ENCODE assay signal across 10 cellular contexts in the genomic region with DNA sequence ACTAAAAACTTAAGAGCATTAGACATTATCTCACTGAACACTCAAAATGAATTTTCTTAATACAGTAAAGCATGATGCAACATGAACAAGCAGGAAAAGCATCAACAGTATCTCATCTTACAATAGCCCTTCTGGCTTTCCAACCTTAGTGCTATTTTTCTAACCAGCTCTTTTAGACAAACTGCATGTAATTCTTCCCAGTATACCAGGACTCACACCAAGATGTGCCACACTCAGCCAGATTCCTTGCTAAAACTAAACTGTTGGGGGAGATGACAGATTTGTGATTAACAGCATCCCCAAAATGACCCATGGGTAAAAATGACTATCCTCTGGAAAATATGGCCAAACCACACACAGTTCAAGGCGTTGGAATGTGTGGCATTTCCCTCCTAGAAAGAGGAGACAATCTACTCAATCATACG. TPM values are rescaled to one million over a fixed set of nuclear protein-coding genes. Genes with fewer than 3 reads are reported as not detected.
A peak's percentile ranks its signal among the peaks of the same experiment; 100 is the strongest.
DNase-seq lines count a peak whose midpoint lies in the region; ATAC-seq and TF ChIP-seq lines count a peak whose summit lies in the region.
"Had no signal": no experiment of that assay in that cellular context is flagged by ENCODE, and none has a peak within 500 bp of the region (broad histone marks: within the 10 kb centered on the region; RNA-seq: fewer than 3 reads in every experiment).

No MANE protein-coding gene starts in this region.

- peak; percentile 81 for ATAC-seq in Panc1
- ATAC-seq in HG03571 (IDR thresholded peaks at IDR 0.05; ENCODE audit: unreplicated experiment): no peak
- ATAC-seq in HG03095 (IDR thresholded peaks at IDR 0.05; ENCODE audit: unreplicated experiment): no peak

- H3K9me3 ChIP-seq in Panc1 (ENCODE audit: control insufficient read depth, insufficient read depth, low read depth, low read length): no peaks in the 10 kb centered on the region
- H3K9me3 ChIP-seq in neural progenitor cell (ENCODE audit: low read depth): no peaks in the 10 kb centered on the region
- H3K9me3 ChIP-seq: Caco-2 had no signal

- H3K4me1 Mint-ChIP-seq in endothelial cell (ENCODE audit: unreplicated experiment) (peaks cover 32% of the 10 kb centered on the region), neural progenitor cell (peaks cover 19% of the 10 kb centered on the region)

- H3K27me3 Mint-ChIP-seq in endothelial cell (ENCODE audit: unreplicated experiment) (peaks cover under 1% of the 10 kb centered on the region), neural progenitor cell (ENCODE audit: insufficient read depth, low read depth) (no peaks in the 10 kb centered on the region)

- DNase-seq in Caki2 (ENCODE audit: low read depth) (peak; percentile 69), Panc1 (ENCODE audit: low read depth, low spot score) (peak; percentile 54), endothelial cell (ENCODE audit: low spot score) (no peak), neural progenitor cell (ENCODE audit: low spot score) (no peak), HUDEP-2 (lab: John Stamatoyannopoulos, UW; ENCODE audit: unreplicated experiment in 76 of 76) (no peak), LoVo (ENCODE audit: low spot score) (no peak)
- DNase-seq: Caco-2, cerebellar nuclear complex had no signal

- intact Hi-C loops in Panc1 (cut with micrococcal nuclease; ENCODE audit: unreplicated experiment): loop anchor here (5.0 kb wide), 1 partner anchor 309 kb away; no protein-coding TSS in a partner anchor

- H3K27ac Mint-ChIP-seq in endothelial cell (ENCODE audit: unreplicated experiment) (peak overlapping the region; percentile 12), neural progenitor cell (no peak overlapping the region)

- H3K4me3 Mint-ChIP-seq in endothelial cell (ENCODE audit: unreplicated experiment) (no peak overlapping the region), neural progenitor cell (no peak overlapping the region)

- TF ChIP-seq CTCF in Panc1 (IDR thresholded peaks at IDR 0.05): no peak
- TF ChIP-seq CTCF in endothelial cell (IDR thresholded peaks at IDR 0.05; ENCODE audit: unreplicated experiment): no peak
- no peak for TF ChIP-seq CTCF in neural progenitor cell (IDR thresholded peaks at IDR 0.05)

- peak overlapping the region; percentile 60 for H3K4me2 ChIP-seq in neural progenitor cell

- H2AFZ ChIP-seq in neural progenitor cell (replicated peaks): no peak overlapping the region

- POLR2A ChIA-PET in Panc1 (lab: Charles Lee): interaction anchor here (0.6 kb wide), 1 partner anchor 1954 kb away, joined by 4 read pairs; no protein-coding TSS in a partner anchor

- H3F3A ChIP-seq in neural progenitor cell (ENCODE audit: low read depth): peaks cover 33% of the 10 kb centered on the region

- no peaks in the 10 kb centered on the region for H4K20me1 ChIP-seq in neural progenitor cell (ENCODE audit: low read depth)

- H3K9me3 Mint-ChIP-seq in endothelial cell (ENCODE audit: unreplicated experiment) (no peaks in the 10 kb centered on the region), neural progenitor cell (no peaks in the 10 kb centered on the region)

- CTCF ChIA-PET in Panc1 (lab: Charles Lee): interaction anchor here (0.6 kb wide), 1 partner anchor 31 kb away, joined by 7 read pairs; no protein-coding TSS in a partner anchor

- no peak overlapping the region for H3K9ac ChIP-seq in neural progenitor cell

- H3K36me3 ChIP-seq in Panc1 (ENCODE audit: control insufficient read depth, insufficient read depth, low read length) (no peaks in the 10 kb centered on the region), neural progenitor cell (no peaks in the 10 kb centered on the region)

- H3K36me3 Mint-ChIP-seq in endothelial cell (ENCODE audit: low read depth, unreplicated experiment) (no peaks in the 10 kb centered on the region), neural progenitor cell (peaks cover 2% of the 10 kb centered on the region)

- H3K4me3 ChIP-seq in Panc1 (ENCODE audit: low read depth in 2 of 2, low read length in 2 of 2) (no peak overlapping the region), neural progenitor cell (peak overlapping the region; percentile 16)

- in situ Hi-C loops in Caki2 (cut with HindIII; ENCODE audit: low pct_unique_long_range_greater_than_20kb, low sequenced_read_pairs) (no loop called here), Panc1 (cut with HindIII; ENCODE audit: low pct_unique_long_range_greater_than_20kb, low sequenced_read_pairs) (no loop called here)

- peak overlapping the region; percentile 82 for H3K27ac ChIP-seq in Panc1 (ENCODE audit: low read length)
- peak overlapping the region; percentile 84 for H3K27ac ChIP-seq in neural progenitor cell

- peaks cover 25% of the 10 kb centered on the region for H3K4me1 ChIP-seq in Panc1 (ENCODE audit: control insufficient read depth, insufficient read depth, low read length)
- H3K4me1 ChIP-seq in neural progenitor cell: peaks cover 38% of the 10 kb centered on the region

- BruUV-seq in Panc1 (replicated peaks; lab: Mats Ljungman, UMichigan): no TSS peak

- no peaks in the 10 kb centered on the region for H3K79me2 ChIP-seq in neural progenitor cell (ENCODE audit: low read depth)

- H3K27me3 ChIP-seq in Panc1 (ENCODE audit: control insufficient read depth, insufficient read depth, low read length): no peaks in the 10 kb centered on the region
- H3K27me3 ChIP-seq in neural progenitor cell: no peaks in the 10 kb centered on the region

RNA-seq across cellular contexts. Expression of a gene that starts 36.2 kb away (rescaled TPM):
- 16.2 and 31.2 TPM in 2 replicates for total RNA-seq in Caki2 (2014; rRNA removed; shearing (Covaris generic); ENCODE audit: low replicate concordance)
- total RNA-seq in Panc1 (2021; ENCODE audit: unreplicated experiment) (22.6 TPM), endothelial cell (ENCODE audit: unreplicated experiment) (49.2 TPM), neural progenitor cell (ENCODE audit: low replicate concordance) (37.1 and 49.0 TPM in 2 replicates)
- polyA plus RNA-seq in Panc1 (2012; ENCODE audit: insufficient read length): 10.4 TPM

Comparison
In these comparisons a context has a peak if more than half of its experiments do, and no peak if none do; other contexts are left out.
1. DNase-seq: peak in Caki2 (single experiment) and Panc1 (single experiment); none in endothelial cell (single experiment), neural progenitor cell (single experiment), HUDEP-2 (0 of 76) and LoVo (single experiment).